8 cellular contexts compared by ENCODE assay signal in genomic region chr16:4846503-4846900, GRCh38. TPM values are rescaled to one million over a fixed set of nuclear protein-coding genes. Genes with fewer than 3 reads are reported as not detected.
DNase-seq lines count a peak whose midpoint lies in the region; ATAC-seq and TF ChIP-seq lines count a peak whose summit lies in the region.

No MANE protein-coding gene starts in this region.

- intact Hi-C loops in activated naive CD4-positive, alpha-beta T cell treated with anti-CD3 and anti-CD28 coated beads for 36 hours (cut with micrococcal nuclease) = loop anchor here (2.0 to 5.0 kb wide), 3 partner anchors 186 to 419 kb away; partner anchors contain the start of genes DNAJA3, MGRN1 and NAGPA

- TF ChIP-seq CTCF in glutamatergic neuron (IDR thresholded peaks at IDR 0.05; ENCODE audit: partially characterized antibody, unreplicated experiment) = no peak
- no peak for TF ChIP-seq CTCF in neutrophil (IDR thresholded peaks at IDR 0.05)

- H3K27me3 Mint-ChIP-seq in activated naive CD4-positive, alpha-beta T cell treated with anti-CD3 and anti-CD28 coated beads for 36 hours (ENCODE audit: low read depth) = no peaks in the 10 kb centered on the region
- H3K27me3 Mint-ChIP-seq in glutamatergic neuron (ENCODE audit: unreplicated experiment) = no peaks in the 10 kb centered on the region

- H3K4me1 Mint-ChIP-seq in activated naive CD4-positive, alpha-beta T cell treated with anti-CD3 and anti-CD28 coated beads for 36 hours (ENCODE audit: low read depth) = peaks cover 52% of the 10 kb centered on the region
- H3K4me1 Mint-ChIP-seq in glutamatergic neuron (ENCODE audit: low read depth, unreplicated experiment) = peaks cover 19% of the 10 kb centered on the region

- H3K4me3 Mint-ChIP-seq in activated naive CD4-positive, alpha-beta T cell treated with anti-CD3 and anti-CD28 coated beads for 36 hours = peak overlapping the region; percentile 83
- peak overlapping the region; percentile 95 for H3K4me3 Mint-ChIP-seq in glutamatergic neuron (ENCODE audit: unreplicated experiment)

- H3K4me1 ChIP-seq in neutrophil (ENCODE audit: control insufficient read depth in 1 of 2, insufficient read depth in 1 of 2, low read depth in 1 of 2, low read length in 1 of 2) = peaks cover 51 to 52% of the 10 kb centered on the region in 2 experiments

- no peaks in the 10 kb centered on the region for H3K9me3 Mint-ChIP-seq in activated naive CD4-positive, alpha-beta T cell treated with anti-CD3 and anti-CD28 coated beads for 36 hours
- H3K9me3 Mint-ChIP-seq in glutamatergic neuron (ENCODE audit: unreplicated experiment) = peaks cover 2% of the 10 kb centered on the region

- H3K27me3 ChIP-seq in neutrophil = no peaks in the 10 kb centered on the region

- H3K27ac ChIP-seq in neutrophil = peak overlapping the region; percentile 99

- CTCF ChIA-PET in activated naive CD4-positive, alpha-beta T cell treated with anti-CD3 and anti-CD28 coated beads for 36 hours (lab: Charles Lee) = no interaction called here

- peaks cover 48% of the 10 kb centered on the region for H3K36me3 ChIP-seq in neutrophil

- peak overlapping the region; percentile 93 for H3K4me3 ChIP-seq in GM08714 (ENCODE audit: low read length)
- peak overlapping the region; percentile 95 to 99 for H3K4me3 ChIP-seq in neutrophil (ENCODE audit: low read depth in 1 of 2, low read length in 1 of 2)

- peak; percentile 23 for DNase-seq in LoVo (ENCODE audit: low spot score)
- peak; percentile 23 for DNase-seq in activated naive CD4-positive, alpha-beta T cell treated with anti-CD3 and anti-CD28 coated beads for 36 hours
- peak; percentile 67 for DNase-seq in glutamatergic neuron
- no peak for DNase-seq in NCI-H1092 treated with DMSO at 0.1 percent for 48 hours (lab: John Stamatoyannopoulos, UW)
- no peak for DNase-seq in retina

- H3K36me3 Mint-ChIP-seq in activated naive CD4-positive, alpha-beta T cell treated with anti-CD3 and anti-CD28 coated beads for 36 hours (ENCODE audit: low read depth) = peaks cover 26% of the 10 kb centered on the region
- no peaks in the 10 kb centered on the region for H3K36me3 Mint-ChIP-seq in glutamatergic neuron (ENCODE audit: unreplicated experiment)

- no peaks in the 10 kb centered on the region for H3K9me3 ChIP-seq in neutrophil

- H3K27ac Mint-ChIP-seq in activated naive CD4-positive, alpha-beta T cell treated with anti-CD3 and anti-CD28 coated beads for 36 hours = peak overlapping the region; percentile 73
- peak overlapping the region; percentile 66 for H3K27ac Mint-ChIP-seq in glutamatergic neuron (ENCODE audit: unreplicated experiment)

- peak; percentile 4 for ATAC-seq in GM21825 (IDR thresholded peaks at IDR 0.05; ENCODE audit: unreplicated experiment)

RNA-seq across cellular contexts. Expression of gene GLYR1, which starts 0.6 kb away (rescaled TPM):
- 10 to 100 TPM; 62.2 to 65.0 TPM for total RNA-seq in activated naive CD4-positive, alpha-beta T cell treated with anti-CD3 and anti-CD28 coated beads for 36 hours
- total RNA-seq in glutamatergic neuron (ENCODE audit: unreplicated experiment) = 133 TPM

RNA-seq across cellular contexts. Expression of gene UBN1, which starts 0.8 kb away (rescaled TPM):
- total RNA-seq in activated naive CD4-positive, alpha-beta T cell treated with anti-CD3 and anti-CD28 coated beads for 36 hours = 10 to 100 TPM; 26.7 to 28.1 TPM
- 34.3 TPM for total RNA-seq in glutamatergic neuron (ENCODE audit: unreplicated experiment)

RNA-seq across cellular contexts. Expression of gene ROGDI, which starts 44.1 kb away (rescaled TPM):
- total RNA-seq in activated naive CD4-positive, alpha-beta T cell treated with anti-CD3 and anti-CD28 coated beads for 36 hours = 1 to 10 TPM; 2.0 to 4.0 TPM
- 113 TPM for total RNA-seq in glutamatergic neuron (ENCODE audit: unreplicated experiment)

RNA-seq across cellular contexts. Expression of gene SMIM22, which starts 51.3 kb away (rescaled TPM):
- total RNA-seq in activated naive CD4-positive, alpha-beta T cell treated with anti-CD3 and anti-CD28 coated beads for 36 hours = not detected
- total RNA-seq in glutamatergic neuron (ENCODE audit: unreplicated experiment) = not detected

RNA-seq across cellular contexts. Expression of gene SEPTIN12, which starts 58.4 kb away (rescaled TPM):
- total RNA-seq in activated naive CD4-positive, alpha-beta T cell treated with anti-CD3 and anti-CD28 coated beads for 36 hours = not detected
- total RNA-seq in glutamatergic neuron (ENCODE audit: unreplicated experiment) = 0.96 TPM

Comparison
In these comparisons a context has a peak if more than half of its experiments do, and no peak if none do; other contexts are left out.
1. DNase-seq: peak in LoVo (single experiment), activated naive CD4-positive, alpha-beta T cell treated with anti-CD3 and anti-CD28 coated beads for 36 hours (single experiment) and glutamatergic neuron (single experiment); none in NCI-H1092 treated with DMSO at 0.1 percent for 48 hours (single experiment) and retina (single experiment).
2. RNA of gene ROGDI, which starts 44.1 kb away (total RNA-seq): 113 TPM in glutamatergic neuron (single experiment); 2.0 to 4.0 TPM in activated naive CD4-positive, alpha-beta T cell treated with anti-CD3 and anti-CD28 coated beads for 36 hours; every median in the first group is over 10 times any median in the second.